1 cellular context compared by ENCODE assay signal in the genomic region with DNA sequence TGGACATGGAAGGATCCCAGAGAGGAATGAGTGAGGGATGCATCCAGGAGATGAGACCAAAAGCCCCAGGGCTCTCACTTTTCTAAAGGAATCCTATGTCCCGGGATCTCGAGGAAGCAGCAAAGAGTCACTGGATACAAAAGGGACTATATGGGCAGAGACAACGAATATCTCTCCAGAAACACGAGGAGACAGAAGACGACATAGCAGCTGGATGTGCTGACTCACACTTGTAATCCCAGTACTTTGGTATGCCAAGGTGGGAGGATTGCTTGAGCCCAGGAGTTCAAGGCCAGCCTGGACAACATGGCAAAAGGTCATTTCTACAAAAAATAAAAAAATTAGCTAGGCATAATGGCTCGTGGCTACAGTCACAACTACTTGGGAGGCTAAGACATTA.
TF ChIP-seq lines count a peak whose summit lies in the region.

No MANE protein-coding gene starts in this region.

TF ChIP-seq in K562, 482 proteins besides CTCF, POLR2A, EP300 and RAD21 (continued from another document and continues in another):
- TF ChIP-seq GTF2E2 (tag; IDR thresholded peaks at IDR 0.05), result no peak
- no peak for TF ChIP-seq HOXB6 (CRISPR knock-in tag; IDR thresholded peaks at IDR 0.05; ENCODE audit: borderline replicate concordance)
- no peak for TF ChIP-seq NEUROD1 (IDR thresholded peaks at IDR 0.05; ENCODE audit: borderline replicate concordance, low read depth, low read length, partially characterized antibody)
- no peak for TF ChIP-seq CBX5 (IDR thresholded peaks at IDR 0.05; ENCODE audit: borderline replicate concordance, low read depth)
- no peak for TF ChIP-seq ZNF445 (CRISPR knock-in tag; IDR thresholded peaks at IDR 0.05; ENCODE audit: low read depth)
- no peak for TF ChIP-seq ZNF23 (CRISPR knock-in tag; IDR thresholded peaks at IDR 0.05)
- peak; percentile 81 for TF ChIP-seq MAFG (tag; conservative IDR thresholded peaks at IDR 0.05)
- no peak for TF ChIP-seq CBX3 (IDR thresholded peaks at IDR 0.05; ENCODE audit: borderline replicate concordance in 1 of 2, low read length in 2 of 2)
- TF ChIP-seq, protein P1, sequence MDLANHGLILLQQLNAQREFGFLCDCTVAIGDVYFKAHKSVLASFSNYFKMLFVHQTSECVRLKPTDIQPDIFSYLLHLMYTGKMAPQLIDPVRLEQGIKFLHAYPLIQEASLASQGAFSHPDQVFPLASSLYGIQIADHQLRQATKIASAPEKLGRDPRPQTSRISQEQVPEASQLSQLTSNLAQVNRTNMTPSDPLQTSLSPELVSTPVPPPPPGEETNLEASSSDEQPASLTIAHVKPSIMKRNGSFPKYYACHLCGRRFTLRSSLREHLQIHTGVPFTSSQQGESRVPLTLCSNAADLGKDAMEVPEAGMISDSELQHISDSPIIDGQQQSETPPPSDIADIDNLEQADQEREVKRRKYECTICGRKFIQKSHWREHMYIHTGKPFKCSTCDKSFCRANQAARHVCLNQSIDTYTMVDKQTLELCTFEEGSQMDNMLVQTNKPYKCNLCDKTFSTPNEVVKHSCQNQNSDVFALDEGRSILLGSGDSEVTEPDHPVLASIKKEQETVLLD (IDR thresholded peaks at IDR 0.05), result no peak
- no peak for TF ChIP-seq ZFP1 (CRISPR knock-in tag; IDR thresholded peaks at IDR 0.05)
- no peak for TF ChIP-seq NCOR1 (IDR thresholded peaks at IDR 0.05)
- TF ChIP-seq ZNF316 (IDR thresholded peaks at IDR 0.05), result peak; percentile 85
- TF ChIP-seq STAT5B (CRISPR knock-in tag; IDR thresholded peaks at IDR 0.05), result no peak
- TF ChIP-seq ZNF121 (CRISPR knock-in tag; conservative IDR thresholded peaks at IDR 0.05), result no peak
- TF ChIP-seq MAFK (IDR thresholded peaks at IDR 0.05; ENCODE audit: low read length), result peak; percentile 42; the same call in 1 of the 2 replicates
- TF ChIP-seq, protein P2, sequence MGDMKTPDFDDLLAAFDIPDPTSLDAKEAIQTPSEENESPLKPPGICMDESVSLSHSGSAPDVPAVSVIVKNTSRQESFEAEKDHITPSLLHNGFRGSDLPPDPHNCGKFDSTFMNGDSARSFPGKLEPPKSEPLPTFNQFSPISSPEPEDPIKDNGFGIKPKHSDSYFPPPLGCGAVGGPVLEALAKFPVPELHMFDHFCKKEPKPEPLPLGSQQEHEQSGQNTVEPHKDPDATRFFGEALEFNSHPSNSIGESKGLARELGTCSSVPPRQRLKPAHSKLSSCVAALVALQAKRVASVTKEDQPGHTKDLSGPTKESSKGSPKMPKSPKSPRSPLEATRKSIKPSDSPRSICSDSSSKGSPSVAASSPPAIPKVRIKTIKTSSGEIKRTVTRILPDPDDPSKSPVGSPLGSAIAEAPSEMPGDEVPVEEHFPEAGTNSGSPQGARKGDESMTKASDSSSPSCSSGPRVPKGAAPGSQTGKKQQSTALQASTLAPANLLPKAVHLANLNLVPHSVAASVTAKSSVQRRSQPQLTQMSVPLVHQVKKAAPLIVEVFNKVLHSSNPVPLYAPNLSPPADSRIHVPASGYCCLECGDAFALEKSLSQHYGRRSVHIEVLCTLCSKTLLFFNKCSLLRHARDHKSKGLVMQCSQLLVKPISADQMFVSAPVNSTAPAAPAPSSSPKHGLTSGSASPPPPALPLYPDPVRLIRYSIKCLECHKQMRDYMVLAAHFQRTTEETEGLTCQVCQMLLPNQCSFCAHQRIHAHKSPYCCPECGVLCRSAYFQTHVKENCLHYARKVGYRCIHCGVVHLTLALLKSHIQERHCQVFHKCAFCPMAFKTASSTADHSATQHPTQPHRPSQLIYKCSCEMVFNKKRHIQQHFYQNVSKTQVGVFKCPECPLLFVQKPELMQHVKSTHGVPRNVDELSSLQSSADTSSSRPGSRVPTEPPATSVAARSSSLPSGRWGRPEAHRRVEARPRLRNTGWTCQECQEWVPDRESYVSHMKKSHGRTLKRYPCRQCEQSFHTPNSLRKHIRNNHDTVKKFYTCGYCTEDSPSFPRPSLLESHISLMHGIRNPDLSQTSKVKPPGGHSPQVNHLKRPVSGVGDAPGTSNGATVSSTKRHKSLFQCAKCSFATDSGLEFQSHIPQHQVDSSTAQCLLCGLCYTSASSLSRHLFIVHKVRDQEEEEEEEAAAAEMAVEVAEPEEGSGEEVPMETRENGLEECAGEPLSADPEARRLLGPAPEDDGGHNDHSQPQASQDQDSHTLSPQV (IDR thresholded peaks at IDR 0.05), result 0 out of 2 replicates have a peak, but pooled peaks have one; percentile 42
- no peak for TF ChIP-seq RHOXF2B (CRISPR knock-in tag; conservative IDR thresholded peaks at IDR 0.05)
- no peak for TF ChIP-seq SRSF3 (IDR thresholded peaks at IDR 0.05; ENCODE audit: insufficient read depth, low read length)
- TF ChIP-seq, protein P3, sequence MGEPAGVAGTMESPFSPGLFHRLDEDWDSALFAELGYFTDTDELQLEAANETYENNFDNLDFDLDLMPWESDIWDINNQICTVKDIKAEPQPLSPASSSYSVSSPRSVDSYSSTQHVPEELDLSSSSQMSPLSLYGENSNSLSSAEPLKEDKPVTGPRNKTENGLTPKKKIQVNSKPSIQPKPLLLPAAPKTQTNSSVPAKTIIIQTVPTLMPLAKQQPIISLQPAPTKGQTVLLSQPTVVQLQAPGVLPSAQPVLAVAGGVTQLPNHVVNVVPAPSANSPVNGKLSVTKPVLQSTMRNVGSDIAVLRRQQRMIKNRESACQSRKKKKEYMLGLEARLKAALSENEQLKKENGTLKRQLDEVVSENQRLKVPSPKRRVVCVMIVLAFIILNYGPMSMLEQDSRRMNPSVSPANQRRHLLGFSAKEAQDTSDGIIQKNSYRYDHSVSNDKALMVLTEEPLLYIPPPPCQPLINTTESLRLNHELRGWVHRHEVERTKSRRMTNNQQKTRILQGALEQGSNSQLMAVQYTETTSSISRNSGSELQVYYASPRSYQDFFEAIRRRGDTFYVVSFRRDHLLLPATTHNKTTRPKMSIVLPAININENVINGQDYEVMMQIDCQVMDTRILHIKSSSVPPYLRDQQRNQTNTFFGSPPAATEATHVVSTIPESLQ (CRISPR knock-in tag; IDR thresholded peaks at IDR 0.05), result no peak
- TF ChIP-seq TEAD4 (IDR thresholded peaks at IDR 0.05; ENCODE audit: low read length), result no peak
- no peak for TF ChIP-seq TEAD4 (CRISPR knock-in tag; IDR thresholded peaks at IDR 0.05; ENCODE audit: borderline replicate concordance)
- TF ChIP-seq GTF2A2 (tag; IDR thresholded peaks at IDR 0.05), result no peak
- TF ChIP-seq, protein P4, sequence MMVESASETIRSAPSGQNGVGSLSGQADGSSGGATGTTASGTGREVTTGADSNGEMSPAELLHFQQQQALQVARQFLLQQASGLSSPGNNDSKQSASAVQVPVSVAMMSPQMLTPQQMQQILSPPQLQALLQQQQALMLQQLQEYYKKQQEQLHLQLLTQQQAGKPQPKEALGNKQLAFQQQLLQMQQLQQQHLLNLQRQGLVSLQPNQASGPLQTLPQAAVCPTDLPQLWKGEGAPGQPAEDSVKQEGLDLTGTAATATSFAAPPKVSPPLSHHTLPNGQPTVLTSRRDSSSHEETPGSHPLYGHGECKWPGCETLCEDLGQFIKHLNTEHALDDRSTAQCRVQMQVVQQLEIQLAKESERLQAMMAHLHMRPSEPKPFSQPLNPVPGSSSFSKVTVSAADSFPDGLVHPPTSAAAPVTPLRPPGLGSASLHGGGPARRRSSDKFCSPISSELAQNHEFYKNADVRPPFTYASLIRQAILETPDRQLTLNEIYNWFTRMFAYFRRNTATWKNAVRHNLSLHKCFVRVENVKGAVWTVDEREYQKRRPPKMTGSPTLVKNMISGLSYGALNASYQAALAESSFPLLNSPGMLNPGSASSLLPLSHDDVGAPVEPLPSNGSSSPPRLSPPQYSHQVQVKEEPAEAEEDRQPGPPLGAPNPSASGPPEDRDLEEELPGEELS (CRISPR knock-in tag; IDR thresholded peaks at IDR 0.05; ENCODE audit: borderline replicate concordance), result no peak
- no peak for TF ChIP-seq NFYB (IDR thresholded peaks at IDR 0.05; ENCODE audit: extremely low read depth, insufficient read length)
- no peak for TF ChIP-seq KDM2B (CRISPR knock-in tag; IDR thresholded peaks at IDR 0.05)
- TF ChIP-seq C11orf30 (IDR thresholded peaks at IDR 0.05; ENCODE audit: low read depth), result peak; percentile 86
- no peak for TF ChIP-seq SP2 (IDR thresholded peaks at IDR 0.05; ENCODE audit: extremely low read depth, low read depth, low read length, poor library complexity, severe bottlenecking)
- no peak for TF ChIP-seq PHB2 (IDR thresholded peaks at IDR 0.05; ENCODE audit: low read depth)
- TF ChIP-seq, protein P5, sequence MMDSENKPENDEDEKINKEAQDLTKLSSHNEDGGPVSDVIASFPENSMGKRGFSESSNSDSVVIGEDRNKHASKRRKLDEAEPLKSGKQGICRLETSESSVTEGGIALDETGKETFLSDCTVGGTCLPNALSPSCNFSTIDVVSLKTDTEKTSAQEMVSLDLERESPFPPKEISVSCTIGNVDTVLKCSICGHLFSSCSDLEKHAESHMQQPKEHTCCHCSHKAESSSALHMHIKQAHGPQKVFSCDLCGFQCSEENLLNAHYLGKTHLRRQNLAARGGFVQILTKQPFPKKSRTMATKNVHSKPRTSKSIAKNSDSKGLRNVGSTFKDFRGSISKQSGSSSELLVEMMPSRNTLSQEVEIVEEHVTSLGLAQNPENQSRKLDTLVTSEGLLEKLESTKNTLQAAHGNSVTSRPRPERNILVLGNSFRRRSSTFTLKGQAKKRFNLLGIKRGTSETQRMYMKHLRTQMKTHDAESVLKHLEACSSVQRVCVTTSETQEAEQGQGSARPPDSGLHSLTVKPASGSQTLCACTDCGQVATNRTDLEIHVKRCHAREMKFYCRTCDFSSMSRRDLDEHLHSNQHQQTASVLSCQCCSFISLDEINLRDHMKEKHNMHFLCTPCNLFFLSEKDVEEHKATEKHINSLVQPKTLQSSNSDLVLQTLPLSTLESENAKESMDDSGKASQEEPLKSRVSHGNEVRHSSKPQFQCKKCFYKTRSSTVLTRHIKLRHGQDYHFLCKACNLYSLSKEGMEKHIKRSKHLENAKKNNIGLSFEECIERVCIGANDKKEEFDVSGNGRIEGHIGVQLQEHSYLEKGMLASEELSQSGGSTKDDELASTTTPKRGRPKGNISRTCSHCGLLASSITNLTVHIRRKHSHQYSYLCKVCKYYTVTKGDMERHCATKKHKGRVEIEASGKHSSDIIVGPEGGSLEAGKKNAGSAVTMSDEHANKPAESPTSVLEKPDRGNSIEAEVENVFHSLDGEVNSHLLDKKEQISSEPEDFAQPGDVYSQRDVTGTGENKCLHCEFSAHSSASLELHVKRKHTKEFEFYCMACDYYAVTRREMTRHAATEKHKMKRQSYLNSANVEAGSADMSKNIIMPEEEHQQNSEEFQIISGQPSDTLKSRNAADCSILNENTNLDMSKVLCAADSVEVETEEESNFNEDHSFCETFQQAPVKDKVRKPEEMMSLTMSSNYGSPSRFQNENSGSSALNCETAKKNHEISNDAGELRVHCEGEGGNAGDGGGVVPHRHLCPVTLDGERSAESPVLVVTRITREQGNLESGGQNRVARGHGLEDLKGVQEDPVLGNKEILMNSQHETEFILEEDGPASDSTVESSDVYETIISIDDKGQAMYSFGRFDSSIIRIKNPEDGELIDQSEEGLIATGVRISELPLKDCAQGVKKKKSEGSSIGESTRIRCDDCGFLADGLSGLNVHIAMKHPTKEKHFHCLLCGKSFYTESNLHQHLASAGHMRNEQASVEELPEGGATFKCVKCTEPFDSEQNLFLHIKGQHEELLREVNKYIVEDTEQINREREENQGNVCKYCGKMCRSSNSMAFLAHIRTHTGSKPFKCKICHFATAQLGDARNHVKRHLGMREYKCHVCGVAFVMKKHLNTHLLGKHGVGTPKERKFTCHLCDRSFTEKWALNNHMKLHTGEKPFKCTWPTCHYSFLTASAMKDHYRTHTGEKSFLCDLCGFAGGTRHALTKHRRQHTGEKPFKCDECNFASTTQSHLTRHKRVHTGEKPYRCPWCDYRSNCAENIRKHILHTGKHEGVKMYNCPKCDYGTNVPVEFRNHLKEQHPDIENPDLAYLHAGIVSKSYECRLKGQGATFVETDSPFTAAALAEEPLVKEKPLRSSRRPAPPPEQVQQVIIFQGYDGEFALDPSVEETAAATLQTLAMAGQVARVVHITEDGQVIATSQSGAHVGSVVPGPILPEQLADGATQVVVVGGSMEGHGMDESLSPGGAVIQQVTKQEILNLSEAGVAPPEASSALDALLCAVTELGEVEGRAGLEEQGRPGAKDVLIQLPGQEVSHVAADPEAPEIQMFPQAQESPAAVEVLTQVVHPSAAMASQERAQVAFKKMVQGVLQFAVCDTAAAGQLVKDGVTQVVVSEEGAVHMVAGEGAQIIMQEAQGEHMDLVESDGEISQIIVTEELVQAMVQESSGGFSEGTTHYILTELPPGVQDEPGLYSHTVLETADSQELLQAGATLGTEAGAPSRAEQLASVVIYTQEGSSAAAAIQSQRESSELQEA (IDR thresholded peaks at IDR 0.05; ENCODE audit: low read depth), result no peak
- TF ChIP-seq, protein P6, sequence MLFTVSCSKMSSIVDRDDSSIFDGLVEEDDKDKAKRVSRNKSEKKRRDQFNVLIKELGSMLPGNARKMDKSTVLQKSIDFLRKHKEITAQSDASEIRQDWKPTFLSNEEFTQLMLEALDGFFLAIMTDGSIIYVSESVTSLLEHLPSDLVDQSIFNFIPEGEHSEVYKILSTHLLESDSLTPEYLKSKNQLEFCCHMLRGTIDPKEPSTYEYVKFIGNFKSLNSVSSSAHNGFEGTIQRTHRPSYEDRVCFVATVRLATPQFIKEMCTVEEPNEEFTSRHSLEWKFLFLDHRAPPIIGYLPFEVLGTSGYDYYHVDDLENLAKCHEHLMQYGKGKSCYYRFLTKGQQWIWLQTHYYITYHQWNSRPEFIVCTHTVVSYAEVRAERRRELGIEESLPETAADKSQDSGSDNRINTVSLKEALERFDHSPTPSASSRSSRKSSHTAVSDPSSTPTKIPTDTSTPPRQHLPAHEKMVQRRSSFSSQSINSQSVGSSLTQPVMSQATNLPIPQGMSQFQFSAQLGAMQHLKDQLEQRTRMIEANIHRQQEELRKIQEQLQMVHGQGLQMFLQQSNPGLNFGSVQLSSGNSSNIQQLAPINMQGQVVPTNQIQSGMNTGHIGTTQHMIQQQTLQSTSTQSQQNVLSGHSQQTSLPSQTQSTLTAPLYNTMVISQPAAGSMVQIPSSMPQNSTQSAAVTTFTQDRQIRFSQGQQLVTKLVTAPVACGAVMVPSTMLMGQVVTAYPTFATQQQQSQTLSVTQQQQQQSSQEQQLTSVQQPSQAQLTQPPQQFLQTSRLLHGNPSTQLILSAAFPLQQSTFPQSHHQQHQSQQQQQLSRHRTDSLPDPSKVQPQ (CRISPR knock-in tag; IDR thresholded peaks at IDR 0.05; ENCODE audit: borderline replicate concordance), result no peak
- TF ChIP-seq ZNF76 (CRISPR knock-in tag; IDR thresholded peaks at IDR 0.05; ENCODE audit: borderline replicate concordance), result no peak
- no peak for TF ChIP-seq ZNF184 (CRISPR knock-in tag; IDR thresholded peaks at IDR 0.05)
- no peak for TF ChIP-seq RAD51 (IDR thresholded peaks at IDR 0.05; ENCODE audit: borderline replicate concordance, low read depth)
- TF ChIP-seq, protein P7, sequence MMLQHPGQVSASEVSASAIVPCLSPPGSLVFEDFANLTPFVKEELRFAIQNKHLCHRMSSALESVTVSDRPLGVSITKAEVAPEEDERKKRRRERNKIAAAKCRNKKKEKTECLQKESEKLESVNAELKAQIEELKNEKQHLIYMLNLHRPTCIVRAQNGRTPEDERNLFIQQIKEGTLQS (IDR thresholded peaks at IDR 0.05), result peak; percentile 21; the same call in 1 of the 2 replicates
- TF ChIP-seq, protein P7 (CRISPR knock-in tag; conservative IDR thresholded peaks at IDR 0.05), result no peak
- TF ChIP-seq FIP1L1 (IDR thresholded peaks at IDR 0.05; ENCODE audit: low read depth, low read length, poor library complexity, severe bottlenecking), result no peak
- no peak for TF ChIP-seq ZNF354B (CRISPR knock-in tag; IDR thresholded peaks at IDR 0.05)
- no peak for TF ChIP-seq RB1 (IDR thresholded peaks at IDR 0.05; ENCODE audit: low read depth)
- TF ChIP-seq ETV6 (IDR thresholded peaks at IDR 0.05; ENCODE audit: borderline replicate concordance in 1 of 2, low read depth in 2 of 2, low read length in 1 of 2), result no peak
- no peak for TF ChIP-seq ETV6 (CRISPR knock-in tag; IDR thresholded peaks at IDR 0.05; ENCODE audit: borderline replicate concordance)
- TF ChIP-seq L3MBTL2 (IDR thresholded peaks at IDR 0.05), result peak; percentile 79
